ENCODE assay signal across 1 cellular context in genomic region chr1:202143011-202143767, GRCh38.
TF ChIP-seq lines count a peak whose summit lies in the region.

No MANE protein-coding gene starts in this region.

TF ChIP-seq in H1, 55 proteins besides CTCF, POLR2A, EP300 and RAD21:
- no peak for TF ChIP-seq JUN (IDR thresholded peaks at IDR 0.05; ENCODE audit: low read depth, low read length)
- TF ChIP-seq SAP30 (IDR thresholded peaks at IDR 0.05; ENCODE audit: insufficient read depth, insufficient replicate concordance, low read length) = peak; percentile 30
- no peak for TF ChIP-seq SP2 (IDR thresholded peaks at IDR 0.05; ENCODE audit: low read length)
- TF ChIP-seq TCF12 (IDR thresholded peaks at IDR 0.05; ENCODE audit: low read depth, low read length) = no peak
- no peak for TF ChIP-seq E2F6 (IDR thresholded peaks at IDR 0.05)
- no peak for TF ChIP-seq TAF7 (optimal IDR thresholded peaks at IDR 0.05; ENCODE audit: borderline replicate concordance, low read depth, low read length)
- no peak for TF ChIP-seq GABPA (IDR thresholded peaks at IDR 0.05; ENCODE audit: borderline replicate concordance, insufficient read depth, low read length)
TF ChIP-seq in H1: peak in this region for 1.
